In genomic region chr21:34814529-34814951, GRCh38 we compare ENCODE assay signal across 1 cellular context.
TF ChIP-seq lines count a peak whose summit lies in the region.

No MANE protein-coding gene starts in this region.

TF ChIP-seq in SK-N-SH treated with all-trans-retinoic acid at 6 μM for 48 hours, 23 proteins besides CTCF, POLR2A, EP300 and RAD21 (continued from another document):
- TF ChIP-seq, protein P1, sequence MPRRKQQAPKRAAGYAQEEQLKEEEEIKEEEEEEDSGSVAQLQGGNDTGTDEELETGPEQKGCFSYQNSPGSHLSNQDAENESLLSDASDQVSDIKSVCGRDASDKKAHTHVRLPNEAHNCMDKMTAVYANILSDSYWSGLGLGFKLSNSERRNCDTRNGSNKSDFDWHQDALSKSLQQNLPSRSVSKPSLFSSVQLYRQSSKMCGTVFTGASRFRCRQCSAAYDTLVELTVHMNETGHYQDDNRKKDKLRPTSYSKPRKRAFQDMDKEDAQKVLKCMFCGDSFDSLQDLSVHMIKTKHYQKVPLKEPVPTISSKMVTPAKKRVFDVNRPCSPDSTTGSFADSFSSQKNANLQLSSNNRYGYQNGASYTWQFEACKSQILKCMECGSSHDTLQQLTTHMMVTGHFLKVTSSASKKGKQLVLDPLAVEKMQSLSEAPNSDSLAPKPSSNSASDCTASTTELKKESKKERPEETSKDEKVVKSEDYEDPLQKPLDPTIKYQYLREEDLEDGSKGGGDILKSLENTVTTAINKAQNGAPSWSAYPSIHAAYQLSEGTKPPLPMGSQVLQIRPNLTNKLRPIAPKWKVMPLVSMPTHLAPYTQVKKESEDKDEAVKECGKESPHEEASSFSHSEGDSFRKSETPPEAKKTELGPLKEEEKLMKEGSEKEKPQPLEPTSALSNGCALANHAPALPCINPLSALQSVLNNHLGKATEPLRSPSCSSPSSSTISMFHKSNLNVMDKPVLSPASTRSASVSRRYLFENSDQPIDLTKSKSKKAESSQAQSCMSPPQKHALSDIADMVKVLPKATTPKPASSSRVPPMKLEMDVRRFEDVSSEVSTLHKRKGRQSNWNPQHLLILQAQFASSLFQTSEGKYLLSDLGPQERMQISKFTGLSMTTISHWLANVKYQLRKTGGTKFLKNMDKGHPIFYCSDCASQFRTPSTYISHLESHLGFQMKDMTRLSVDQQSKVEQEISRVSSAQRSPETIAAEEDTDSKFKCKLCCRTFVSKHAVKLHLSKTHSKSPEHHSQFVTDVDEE (CRISPR knock-in tag; IDR thresholded peaks at IDR 0.05): peak; percentile 84; the same call in 1 of the 2 replicates
- TF ChIP-seq CSDC2 (CRISPR knock-in tag; IDR thresholded peaks at IDR 0.05): peak; percentile 84
- no peak for TF ChIP-seq ARNTL (CRISPR knock-in tag; IDR thresholded peaks at IDR 0.05; ENCODE audit: borderline replicate concordance, low read depth)
- TF ChIP-seq, protein P2, sequence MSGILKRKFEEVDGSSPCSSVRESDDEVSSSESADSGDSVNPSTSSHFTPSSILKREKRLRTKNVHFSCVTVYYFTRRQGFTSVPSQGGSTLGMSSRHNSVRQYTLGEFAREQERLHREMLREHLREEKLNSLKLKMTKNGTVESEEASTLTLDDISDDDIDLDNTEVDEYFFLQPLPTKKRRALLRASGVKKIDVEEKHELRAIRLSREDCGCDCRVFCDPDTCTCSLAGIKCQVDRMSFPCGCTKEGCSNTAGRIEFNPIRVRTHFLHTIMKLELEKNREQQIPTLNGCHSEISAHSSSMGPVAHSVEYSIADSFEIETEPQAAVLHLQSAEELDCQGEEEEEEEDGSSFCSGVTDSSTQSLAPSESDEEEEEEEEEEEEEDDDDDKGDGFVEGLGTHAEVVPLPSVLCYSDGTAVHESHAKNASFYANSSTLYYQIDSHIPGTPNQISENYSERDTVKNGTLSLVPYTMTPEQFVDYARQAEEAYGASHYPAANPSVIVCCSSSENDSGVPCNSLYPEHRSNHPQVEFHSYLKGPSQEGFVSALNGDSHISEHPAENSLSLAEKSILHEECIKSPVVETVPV (CRISPR knock-in tag; IDR thresholded peaks at IDR 0.05): no peak
TF ChIP-seq in SK-N-SH treated with all-trans-retinoic acid at 6 μM for 48 hours: peak in this region for 8.
